ENCODE assay signal across 26 cellular contexts in genomic region chr1:14740466-14740865, GRCh38.
"Had no signal": no experiment of that assay in that cellular context is flagged by ENCODE, and none has a peak within 500 bp of the region (broad histone marks: within the 10 kb centered on the region; RNA-seq: fewer than 3 reads in every experiment).

No MANE protein-coding gene starts in this region.

- H3K27ac Mint-ChIP-seq: activated B cell treated with CpG ODN at 0.5 μM for 24 hours; activated CD8-positive, alpha-beta memory T cell treated with anti-CD3 and anti-CD28 coated beads, Interleukin-2, amount 10 ng/mL, durations not matched to agents 7 days and 5 days; activated CD8-positive, alpha-beta T cell treated with anti-CD3 and anti-CD28 coated beads, Interleukin-2, amount 10 ng/mL, durations not matched to agents 7 days and 5 days; activated naive CD8-positive, alpha-beta T cell; stimulated activated naive B cell treated with anti-CD40 and anti-IgM and Interleukin-4, amounts not matched to agents 10 μg/mL and 1 μg/mL and 100 μg/mL, for 72 hours; T-helper 2 cell treated with Interferon-gamma antibody and Interleukin-4, amounts not matched to agents 5 μg/mL and 100 μg/mL, for 36 hours had no signal

- H3K27ac ChIP-seq: ascending aorta, brain microvascular endothelial cell, coronary artery, epithelial cell of prostate, esophagus squamous epithelium, right atrium auricular region, suprapubic skin, tibial artery had no signal

- H3K4me1 Mint-ChIP-seq: activated CD8-positive, alpha-beta memory T cell treated with anti-CD3 and anti-CD28 coated beads, Interleukin-2, amount 10 ng/mL, durations not matched to agents 7 days and 5 days had no signal

- H3K4me1 ChIP-seq: ascending aorta, right atrium auricular region, tibial artery had no signal

- H3K4me3 ChIP-seq: ascending aorta, coronary artery, esophagus squamous epithelium, right atrium auricular region, smooth muscle cell, suprapubic skin, tibial artery had no signal

- H3K9me3 Mint-ChIP-seq: activated B cell treated with CpG ODN at 0.5 μM for 24 hours; stimulated activated naive B cell treated with anti-CD40 and anti-IgM and Interleukin-4, amounts not matched to agents 10 μg/mL and 1 μg/mL and 100 μg/mL, for 72 hours; T-helper 2 cell treated with Interferon-gamma antibody and Interleukin-4, amounts not matched to agents 5 μg/mL and 100 μg/mL, for 36 hours had no signal

- DNase-seq: activated B cell treated with CpG ODN at 0.5 μM for 24 hours; activated CD8-positive, alpha-beta memory T cell treated with anti-CD3 and anti-CD28 coated beads, Interleukin-2, amount 10 ng/mL, durations not matched to agents 7 days and 5 days; activated CD8-positive, alpha-beta T cell treated with anti-CD3 and anti-CD28 coated beads, Interleukin-2, amount 10 ng/mL, durations not matched to agents 7 days and 5 days; activated effector memory CD4-positive, alpha-beta T cell treated with Interleukin-2 at 50 U/mL for 16 hours; activated naive CD4-positive, alpha-beta T cell treated with Interleukin-2 at 50 U/mL for 16 hours; activated T-cell treated with anti-CD3 and anti-CD28 coated beads for 4 hours; brain microvascular endothelial cell; esophagus squamous epithelium; foreskin melanocyte; hippocampal formation; kidney; left colon; midbrain; naive thymus-derived CD4-positive, alpha-beta T cell; stimulated activated CD4-positive, alpha-beta T cell treated with anti-CD3 and anti-CD28 coated beads, Interleukin-1b, Interleukin-23, amount 100 ng/mL, for 48 hours; stimulated activated naive B cell treated with anti-CD40 and anti-IgM and Interleukin-4, amounts not matched to agents 10 μg/mL and 1 μg/mL and 100 μg/mL, for 72 hours; T-helper 1 cell; tibial artery had no signal

- H3K9me3 ChIP-seq: ascending aorta, esophagus squamous epithelium, right atrium auricular region, suprapubic skin, tibial artery had no signal

- H3K4me3 Mint-ChIP-seq: activated B cell treated with CpG ODN at 0.5 μM for 24 hours; activated CD8-positive, alpha-beta memory T cell treated with anti-CD3 and anti-CD28 coated beads, Interleukin-2, amount 10 ng/mL, durations not matched to agents 7 days and 5 days; activated CD8-positive, alpha-beta T cell treated with anti-CD3 and anti-CD28 coated beads, Interleukin-2, amount 10 ng/mL, durations not matched to agents 7 days and 5 days; activated naive CD8-positive, alpha-beta T cell; naive thymus-derived CD4-positive, alpha-beta T cell; stimulated activated naive B cell treated with anti-CD40 and anti-IgM and Interleukin-4, amounts not matched to agents 10 μg/mL and 1 μg/mL and 100 μg/mL, for 72 hours; T-helper 2 cell treated with Interferon-gamma antibody and Interleukin-4, amounts not matched to agents 5 μg/mL and 100 μg/mL, for 36 hours had no signal

- H3K27me3 ChIP-seq: ascending aorta, brain microvascular endothelial cell, right atrium auricular region had no signal

- H3K36me3 ChIP-seq: ascending aorta, brain microvascular endothelial cell, esophagus squamous epithelium, right atrium auricular region, suprapubic skin, tibial artery had no signal

- H3K4me2 ChIP-seq: smooth muscle cell had no signal

- H3K36me3 Mint-ChIP-seq: activated CD8-positive, alpha-beta memory T cell treated with anti-CD3 and anti-CD28 coated beads, Interleukin-2, amount 10 ng/mL, durations not matched to agents 7 days and 5 days; activated naive CD8-positive, alpha-beta T cell; stimulated activated naive B cell treated with anti-CD40 and anti-IgM and Interleukin-4, amounts not matched to agents 10 μg/mL and 1 μg/mL and 100 μg/mL, for 72 hours had no signal

- ATAC-seq: activated CD8-positive, alpha-beta memory T cell treated with anti-CD3 and anti-CD28 coated beads, Interleukin-2, amount 10 ng/mL, durations not matched to agents 7 days and 5 days; activated CD8-positive, alpha-beta T cell treated with anti-CD3 and anti-CD28 coated beads, Interleukin-2, amount 10 ng/mL, durations not matched to agents 7 days and 5 days; left colon; naive thymus-derived CD4-positive, alpha-beta T cell; stimulated activated naive B cell treated with anti-CD40 and anti-IgM and Interleukin-4, amounts not matched to agents 10 μg/mL and 1 μg/mL and 100 μg/mL, for 72 hours had no signal

- FAIRE-seq: kidney had no signal
